ENCODE assay signal across 1 cellular context in the genomic region with DNA sequence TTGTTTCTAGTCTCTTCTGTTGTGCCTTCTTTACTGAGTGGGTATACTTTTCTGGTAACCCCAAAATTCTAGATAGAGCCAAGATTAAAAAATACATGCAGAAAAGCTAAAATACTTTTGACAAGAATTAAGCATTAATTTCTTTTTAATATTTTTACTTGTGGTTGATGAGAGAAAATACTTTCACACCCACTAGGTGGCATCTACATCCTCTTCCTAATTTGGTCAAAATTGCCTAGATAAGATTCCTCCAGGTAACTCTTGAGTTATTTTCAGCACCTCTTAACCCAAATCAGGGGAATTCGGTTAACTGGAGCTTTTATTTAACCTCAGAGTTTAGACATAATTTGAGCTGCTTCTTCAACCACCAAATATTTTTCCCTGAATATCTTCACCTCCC.
TF ChIP-seq lines count a peak whose summit lies in the region.

No MANE protein-coding gene starts in this region.

TF ChIP-seq in GM23338, 12 proteins besides CTCF, POLR2A, EP300 and RAD21 (continued from another document):
- TF ChIP-seq ZNF462 (CRISPR knock-in tag; IDR thresholded peaks at IDR 0.05) (no peak), STAT1 (IDR thresholded peaks at IDR 0.05; ENCODE audit: unreplicated experiment) (no peak), JUNB (IDR thresholded peaks at IDR 0.05; ENCODE audit: unreplicated experiment) (no peak), EZH2phosphoT487 (IDR thresholded peaks at IDR 0.05; ENCODE audit: unreplicated experiment) (no peak), NANOG (IDR thresholded peaks at IDR 0.05; ENCODE audit: borderline replicate concordance) (no peak), ZNF331 (CRISPR knock-in tag; IDR thresholded peaks at IDR 0.05; ENCODE audit: low read depth) (no peak), CREB1 (CRISPR knock-in tag; IDR thresholded peaks at IDR 0.05; ENCODE audit: low read depth) (no peak), ZNF114 (CRISPR knock-in tag; IDR thresholded peaks at IDR 0.05) (no peak), POLR2AphosphoS5 (IDR thresholded peaks at IDR 0.05; ENCODE audit: low read depth) (no peak)
- TF ChIP-seq, protein P1, sequence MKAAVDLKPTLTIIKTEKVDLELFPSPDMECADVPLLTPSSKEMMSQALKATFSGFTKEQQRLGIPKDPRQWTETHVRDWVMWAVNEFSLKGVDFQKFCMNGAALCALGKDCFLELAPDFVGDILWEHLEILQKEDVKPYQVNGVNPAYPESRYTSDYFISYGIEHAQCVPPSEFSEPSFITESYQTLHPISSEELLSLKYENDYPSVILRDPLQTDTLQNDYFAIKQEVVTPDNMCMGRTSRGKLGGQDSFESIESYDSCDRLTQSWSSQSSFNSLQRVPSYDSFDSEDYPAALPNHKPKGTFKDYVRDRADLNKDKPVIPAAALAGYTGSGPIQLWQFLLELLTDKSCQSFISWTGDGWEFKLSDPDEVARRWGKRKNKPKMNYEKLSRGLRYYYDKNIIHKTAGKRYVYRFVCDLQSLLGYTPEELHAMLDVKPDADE (IDR thresholded peaks at IDR 0.05): no peak
